1 cellular context compared by ENCODE assay signal in the genomic region with DNA sequence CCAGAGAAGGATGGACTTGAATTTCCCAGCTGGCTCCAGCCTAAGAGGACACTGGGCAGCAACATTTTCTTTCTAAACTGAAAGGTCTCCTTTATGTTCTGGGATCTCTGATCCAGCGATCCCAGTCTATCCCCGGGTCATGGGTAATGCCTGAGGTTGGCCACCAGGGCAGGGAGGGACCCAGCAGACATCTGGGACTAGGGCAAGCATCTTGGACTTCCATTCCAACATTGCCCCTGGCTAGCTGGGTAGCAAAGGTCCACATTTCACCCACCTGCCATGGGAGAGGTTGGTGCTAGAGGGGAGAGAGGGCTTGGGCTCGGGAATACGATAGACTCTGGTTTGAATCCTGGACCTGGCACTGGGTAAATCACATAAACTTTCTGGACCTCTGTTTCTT.
TF ChIP-seq lines count a peak whose summit lies in the region.

No MANE protein-coding gene starts in this region.

TF ChIP-seq in A549, 52 proteins besides CTCF, POLR2A, EP300 and RAD21 (continued from another document):
- TF ChIP-seq, protein P1, sequence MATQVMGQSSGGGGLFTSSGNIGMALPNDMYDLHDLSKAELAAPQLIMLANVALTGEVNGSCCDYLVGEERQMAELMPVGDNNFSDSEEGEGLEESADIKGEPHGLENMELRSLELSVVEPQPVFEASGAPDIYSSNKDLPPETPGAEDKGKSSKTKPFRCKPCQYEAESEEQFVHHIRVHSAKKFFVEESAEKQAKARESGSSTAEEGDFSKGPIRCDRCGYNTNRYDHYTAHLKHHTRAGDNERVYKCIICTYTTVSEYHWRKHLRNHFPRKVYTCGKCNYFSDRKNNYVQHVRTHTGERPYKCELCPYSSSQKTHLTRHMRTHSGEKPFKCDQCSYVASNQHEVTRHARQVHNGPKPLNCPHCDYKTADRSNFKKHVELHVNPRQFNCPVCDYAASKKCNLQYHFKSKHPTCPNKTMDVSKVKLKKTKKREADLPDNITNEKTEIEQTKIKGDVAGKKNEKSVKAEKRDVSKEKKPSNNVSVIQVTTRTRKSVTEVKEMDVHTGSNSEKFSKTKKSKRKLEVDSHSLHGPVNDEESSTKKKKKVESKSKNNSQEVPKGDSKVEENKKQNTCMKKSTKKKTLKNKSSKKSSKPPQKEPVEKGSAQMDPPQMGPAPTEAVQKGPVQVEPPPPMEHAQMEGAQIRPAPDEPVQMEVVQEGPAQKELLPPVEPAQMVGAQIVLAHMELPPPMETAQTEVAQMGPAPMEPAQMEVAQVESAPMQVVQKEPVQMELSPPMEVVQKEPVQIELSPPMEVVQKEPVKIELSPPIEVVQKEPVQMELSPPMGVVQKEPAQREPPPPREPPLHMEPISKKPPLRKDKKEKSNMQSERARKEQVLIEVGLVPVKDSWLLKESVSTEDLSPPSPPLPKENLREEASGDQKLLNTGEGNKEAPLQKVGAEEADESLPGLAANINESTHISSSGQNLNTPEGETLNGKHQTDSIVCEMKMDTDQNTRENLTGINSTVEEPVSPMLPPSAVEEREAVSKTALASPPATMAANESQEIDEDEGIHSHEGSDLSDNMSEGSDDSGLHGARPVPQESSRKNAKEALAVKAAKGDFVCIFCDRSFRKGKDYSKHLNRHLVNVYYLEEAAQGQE (IDR thresholded peaks at IDR 0.05) = no peak
- TF ChIP-seq SMC3 (IDR thresholded peaks at IDR 0.05) = no peak
- no peak for TF ChIP-seq CHD2 (IDR thresholded peaks at IDR 0.05; ENCODE audit: low read length, partially characterized antibody)
- TF ChIP-seq TP53 (CRISPR knock-in tag; IDR thresholded peaks at IDR 0.05) = no peak
- TF ChIP-seq EHMT2 (IDR thresholded peaks at IDR 0.05; ENCODE audit: low read depth) = no peak
TF ChIP-seq in A549: peak in this region for 0.
